Comparison of ENCODE assay signal across 8 cellular contexts in genomic region chr17:44115585-44116415, GRCh38. TPM values are rescaled to one million over a fixed set of nuclear protein-coding genes. Genes with fewer than 3 reads are reported as not detected.
DNase-seq lines count a peak whose midpoint lies in the region; ATAC-seq and TF ChIP-seq lines count a peak whose summit lies in the region.

No MANE protein-coding gene starts in this region.

- no peaks in the 10 kb centered on the region for H3K9me2 ChIP-seq in GM23248 (ENCODE audit: insufficient read depth)

- ATAC-seq in gastroesophageal sphincter (no peak), GM18873 (IDR thresholded peaks at IDR 0.05; ENCODE audit: low FRiP score, unreplicated experiment) (no peak), HG02938 (IDR thresholded peaks at IDR 0.05; ENCODE audit: unreplicated experiment) (no peak)

- no peak for TF ChIP-seq EP300 in gastroesophageal sphincter (IDR thresholded peaks at IDR 0.05)

- no peak overlapping the region for H3K9ac ChIP-seq in GM23248

- no peak for TF ChIP-seq POLR2A in gastroesophageal sphincter (IDR thresholded peaks at IDR 0.05)

- peaks cover 64% of the 10 kb centered on the region for H3K79me2 ChIP-seq in GM23248 (ENCODE audit: insufficient read depth)

- 51 to 57% methylated on average over 11 of the region's 11 CpGs for WGBS in GM23248 (ENCODE audit: low coverage in 1 of 2, low lambda C conversion rate in 2 of 2, missing lambda C conversion rate in 2 of 2), 2 experiments
- 42% methylated on average over 9 of the region's 11 CpGs; no CpG with 5 or more reads in 1 of the 2 donors for WGBS in gastroesophageal sphincter (ENCODE audit: low coverage in 1 of 2), 2 donors

- H3K4me1 ChIP-seq in GM23248 (ENCODE audit: insufficient read depth): peaks cover 7% of the 10 kb centered on the region
- H3K4me1 ChIP-seq in gastroesophageal sphincter: peaks cover 7 to 100% (median 67%) of the 10 kb centered on the region in 3 donors

- H3K27ac ChIP-seq in GM23248 (no peak overlapping the region), VCaP (no peak overlapping the region), gastroesophageal sphincter (peak overlapping the region in 3 of 4 donors; percentile 92 to 98 (median 98)), substantia nigra (ENCODE audit: low read depth, low read length, poor library complexity, severe bottlenecking) (peak overlapping the region; percentile 67)

- H3K27me3 ChIP-seq in GM23248 (replicated peaks; ENCODE audit: insufficient read depth) (no peaks in the 10 kb centered on the region), gastroesophageal sphincter (no peaks in the 10 kb centered on the region)

- peak; percentile 84 for TF ChIP-seq CTCF in AG09319 (IDR thresholded peaks at IDR 0.05; ENCODE audit: low read depth, low read length)
- peak; percentile 74 for TF ChIP-seq CTCF in VCaP (conservative IDR thresholded peaks at IDR 0.05)
- TF ChIP-seq CTCF in gastroesophageal sphincter (IDR thresholded peaks at IDR 0.05): peak in 3 of 4 experiments; percentile 71 to 89 (median 88)

- H3K4me2 ChIP-seq in GM23248 (ENCODE audit: unreplicated experiment): no peak overlapping the region

- DNase-seq in AG09319 (ENCODE audit: extremely low read depth, low read depth): no peak
- DNase-seq in GM23248: peak; percentile 66
- DNase-seq in substantia nigra (lab: John Stamatoyannopoulos, UW): peak in 14 of 49 donors; percentile 10 to 40 (median 30)
- no peak for DNase-seq in LoVo (ENCODE audit: low spot score)

- H3K36me3 ChIP-seq in GM23248 (ENCODE audit: low read depth) (no peaks in the 10 kb centered on the region), gastroesophageal sphincter (peaks cover 0 to 45% of the 10 kb centered on the region in 2 donors)

- H3K9me3 ChIP-seq in GM23248 (ENCODE audit: low read depth) (no peaks in the 10 kb centered on the region), gastroesophageal sphincter (no peaks in the 10 kb centered on the region)

- H4K20me1 ChIP-seq in GM23248 (ENCODE audit: insufficient read depth): no peaks in the 10 kb centered on the region

- H3K4me3 ChIP-seq in GM23248 (no peak overlapping the region), gastroesophageal sphincter (no peak overlapping the region)

- no peak overlapping the region for H2AFZ ChIP-seq in GM23248

- H3F3A ChIP-seq in GM23248 (ENCODE audit: insufficient read depth): 0 out of 2 replicates have a peak, but pooled peaks cover 5% of the 10 kb centered on the region

- in situ Hi-C loops in GM23248 (cut with MboI): no loop called here

RNA-seq across cellular contexts. Expression of gene HDAC5, which starts 7.6 kb away (rescaled TPM):
- total RNA-seq in GM23248 (2014; rRNA removed; shearing (Covaris generic)): 84.4 and 98.7 TPM in 2 replicates
- 28.5 and 32.2 TPM in 2 replicates for polyA plus RNA-seq in GM23248 (2016; fragmentation: Nextera tagmentation; extraction: Ambion mirVana)
- 100 to 1,000 TPM in 2 of 4 donors, 10 to 100 TPM in 2; 78.1 to 152 (median 112) TPM for total RNA-seq in gastroesophageal sphincter

RNA-seq across cellular contexts. Expression of gene HROB, which starts 25.9 kb away (rescaled TPM):
- total RNA-seq in GM23248 (2014; rRNA removed; shearing (Covaris generic)): 1.3 and 1.8 TPM in 2 replicates
- polyA plus RNA-seq in GM23248 (2016; fragmentation: Nextera tagmentation; extraction: Ambion mirVana): 3.5 and 3.6 TPM in 2 replicates
- total RNA-seq in gastroesophageal sphincter: 1 to 10 TPM in 2 of 4 donors, under 1 TPM in 1, not detected in 1; 0.81 to 1.5 (median 1.3) TPM

RNA-seq across cellular contexts. Expression of gene G6PC3, which starts 45.3 kb away (rescaled TPM):
- 57.4 and 68.5 TPM in 2 replicates for total RNA-seq in GM23248 (2014; rRNA removed; shearing (Covaris generic))
- 121 and 128 TPM in 2 replicates for polyA plus RNA-seq in GM23248 (2016; fragmentation: Nextera tagmentation; extraction: Ambion mirVana)
- 10 to 100 TPM; 22.1 to 27.5 (median 26.2) TPM for total RNA-seq in gastroesophageal sphincter

RNA-seq across cellular contexts. Expression of gene LSM12, which starts 49.3 kb away (rescaled TPM):
- total RNA-seq in GM23248 (2014; rRNA removed; shearing (Covaris generic)): 36.1 and 49.4 TPM in 2 replicates
- 122 and 125 TPM in 2 replicates for polyA plus RNA-seq in GM23248 (2016; fragmentation: Nextera tagmentation; extraction: Ambion mirVana)
- total RNA-seq in gastroesophageal sphincter: 10 to 100 TPM; 33.3 to 53.0 (median 41.1) TPM

RNA-seq across cellular contexts. Expression of gene ASB16, which starts 54.7 kb away (rescaled TPM):
- not detected in 2 replicates for total RNA-seq in GM23248 (2014; rRNA removed; shearing (Covaris generic))
- polyA plus RNA-seq in GM23248 (2016; fragmentation: Nextera tagmentation; extraction: Ambion mirVana): 0.22 and 0.25 TPM in 2 replicates
- total RNA-seq in gastroesophageal sphincter: 1 to 10 TPM; 1.8 to 6.9 (median 3.9) TPM

Comparison
In these comparisons a context has a peak if more than half of its experiments do, and no peak if none do; other contexts are left out.
1. H3K27ac ChIP-seq: peak in gastroesophageal sphincter (3 of 4) and substantia nigra (single experiment); none in GM23248 (single experiment) and VCaP (single experiment).
2. Peak in every context shown above with its lines, with median percentiles within 50 percentile points of each other: CTCF ChIP-seq.